ENCODE assay signal across 8 cellular contexts in the genomic region with DNA sequence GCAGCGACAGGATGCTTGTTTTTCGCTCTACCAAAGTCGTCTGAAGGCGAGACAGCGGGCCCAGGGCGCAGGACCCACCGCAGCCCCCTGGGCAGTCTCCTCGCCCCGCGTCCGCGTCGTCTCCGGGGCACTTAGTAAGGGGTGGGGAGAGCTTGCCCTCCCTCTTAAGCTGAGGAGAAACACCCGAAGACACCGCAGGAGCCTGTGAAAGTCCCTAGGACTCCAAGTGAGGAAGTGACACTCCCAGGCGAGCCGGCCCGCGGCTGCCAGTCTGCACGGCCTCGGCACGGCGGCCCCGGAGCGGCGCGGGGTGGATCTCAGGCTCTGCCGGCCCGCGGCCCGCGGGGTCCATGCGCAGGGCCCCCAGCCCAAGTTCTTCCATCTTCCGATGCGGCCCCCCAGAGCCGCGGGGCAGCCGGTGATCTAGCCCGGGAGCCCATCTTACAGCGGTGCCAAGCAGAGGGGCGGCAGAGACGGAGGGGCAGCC. TPM values are rescaled to one million over a fixed set of nuclear protein-coding genes. Genes with fewer than 3 reads are reported as not detected.
DNase-seq lines count a peak whose midpoint lies in the region; ATAC-seq, FAIRE-seq and TF ChIP-seq lines count a peak whose summit lies in the region.

No MANE protein-coding gene starts in this region.

- peak overlapping the region; percentile 67 for H3K9ac ChIP-seq in endothelial cell of umbilical vein (replicated peaks; ENCODE audit: extremely low read depth, insufficient read depth, low read length)

- H3K79me2 ChIP-seq in endothelial cell of umbilical vein (ENCODE audit: control insufficient read depth, insufficient read depth, low read length) = peaks cover 51% of the 10 kb centered on the region

- no peaks in the 10 kb centered on the region for H3K9me3 Mint-ChIP-seq in activated CD4-positive, alpha-beta memory T cell treated with anti-CD3 and anti-CD28 coated beads for 36 hours
- no peaks in the 10 kb centered on the region for H3K9me3 Mint-ChIP-seq in naive thymus-derived CD8-positive, alpha-beta T cell
- H3K9me3 Mint-ChIP-seq in stimulated activated naive CD8-positive, alpha-beta T cell treated with anti-CD3 and anti-CD28 coated beads, Interleukin-15, amount 100 ng/mL, for 72 hours = no peaks in the 10 kb centered on the region

- H4K20me1 ChIP-seq in endothelial cell of umbilical vein (replicated peaks; ENCODE audit: control insufficient read depth, extremely low read depth, insufficient read depth, low read length) = peaks cover 2% of the 10 kb centered on the region

- intact Hi-C loops in activated CD4-positive, alpha-beta memory T cell treated with anti-CD3 and anti-CD28 coated beads for 36 hours (cut with micrococcal nuclease) = loop anchor here (1.0 to 10.0 kb wide), 9 partner anchors 29 to 1050 kb away; partner anchors contain the start of genes ADPRH, COX17, GSK3B and LRRC58
- intact Hi-C loops in endothelial cell of umbilical vein (cut with micrococcal nuclease) = loop anchor here (1.0 to 5.0 kb wide), 6 partner anchors 11 to 412 kb away; partner anchors contain the start of gene B4GALT4

- DNase-seq in GM12891 (ENCODE audit: insufficient read length, low spot score) (peak; percentile 52), H7 (peak; percentile 73), M059J (ENCODE audit: low read depth) (peak; percentile 71), endothelial cell of umbilical vein (ENCODE audit: low read depth, low spot score) (no peak), NCI-H446 (lab: John Stamatoyannopoulos, UW) (no peak)
- DNase-seq in activated CD4-positive, alpha-beta memory T cell treated with anti-CD3 and anti-CD28 coated beads for 36 hours = peak; percentile 75
- DNase-seq in naive thymus-derived CD8-positive, alpha-beta T cell = peak; percentile 43 to 75 (median 64)
- peak; percentile 69 to 79 for DNase-seq in stimulated activated naive CD8-positive, alpha-beta T cell treated with anti-CD3 and anti-CD28 coated beads, Interleukin-15, amount 100 ng/mL, for 72 hours

- H3K4me3 ChIP-seq in H7 (ENCODE audit: insufficient read depth, low read depth, low read length) = peak overlapping the region; percentile 49
- H3K4me3 ChIP-seq in endothelial cell of umbilical vein (replicated peaks in 1 of 3; ENCODE audit: insufficient read depth in 1 of 3, low read depth in 1 of 3, low read length in 3 of 3) = peak overlapping the region; percentile 84 to 92 (median 86)

- H3K27ac ChIP-seq in endothelial cell of umbilical vein (ENCODE audit: insufficient read depth, low read depth, low read length) = peak overlapping the region; percentile 78

- H2AFZ ChIP-seq in endothelial cell of umbilical vein (ENCODE audit: low read depth, low read length) = peak overlapping the region; percentile 85

- H3K4me1 Mint-ChIP-seq in activated CD4-positive, alpha-beta memory T cell treated with anti-CD3 and anti-CD28 coated beads for 36 hours (ENCODE audit: low read depth) = peaks cover 44% of the 10 kb centered on the region
- peaks cover 23 to 62% (median 53%) of the 10 kb centered on the region in 4 donors for H3K4me1 Mint-ChIP-seq in naive thymus-derived CD8-positive, alpha-beta T cell
- H3K4me1 Mint-ChIP-seq in stimulated activated naive CD8-positive, alpha-beta T cell treated with anti-CD3 and anti-CD28 coated beads, Interleukin-15, amount 100 ng/mL, for 72 hours = peaks cover 60% of the 10 kb centered on the region

- peak overlapping the region; percentile 93 for H3K27ac Mint-ChIP-seq in activated CD4-positive, alpha-beta memory T cell treated with anti-CD3 and anti-CD28 coated beads for 36 hours
- peak overlapping the region; percentile 86 to 98 (median 98) for H3K27ac Mint-ChIP-seq in naive thymus-derived CD8-positive, alpha-beta T cell
- peak overlapping the region; percentile 96 to 97 for H3K27ac Mint-ChIP-seq in stimulated activated naive CD8-positive, alpha-beta T cell treated with anti-CD3 and anti-CD28 coated beads, Interleukin-15, amount 100 ng/mL, for 72 hours

- peak overlapping the region; percentile 83 for H3K4me3 Mint-ChIP-seq in activated CD4-positive, alpha-beta memory T cell treated with anti-CD3 and anti-CD28 coated beads for 36 hours
- peak overlapping the region; percentile 86 to 97 (median 92) for H3K4me3 Mint-ChIP-seq in naive thymus-derived CD8-positive, alpha-beta T cell
- H3K4me3 Mint-ChIP-seq in stimulated activated naive CD8-positive, alpha-beta T cell treated with anti-CD3 and anti-CD28 coated beads, Interleukin-15, amount 100 ng/mL, for 72 hours = peak overlapping the region; percentile 83 to 96

- peaks cover 3% of the 10 kb centered on the region for H3K36me3 Mint-ChIP-seq in activated CD4-positive, alpha-beta memory T cell treated with anti-CD3 and anti-CD28 coated beads for 36 hours
- peaks cover 0 to 2% (median 0%) of the 10 kb centered on the region in 3 donors for H3K36me3 Mint-ChIP-seq in naive thymus-derived CD8-positive, alpha-beta T cell

- H3K27me3 ChIP-seq in H7 (ENCODE audit: control insufficient read depth, insufficient read depth, low read length) (peaks cover 8% of the 10 kb centered on the region), endothelial cell of umbilical vein (ENCODE audit: control insufficient read depth in 2 of 2, insufficient read depth in 2 of 2, low read length in 2 of 2) (no peaks in the 10 kb centered on the region)

- no peak for TF ChIP-seq CTCF in endothelial cell of umbilical vein (IDR thresholded peaks at IDR 0.05; ENCODE audit: extremely low read depth in 1 of 2, insufficient read depth in 1 of 2, low read depth in 1 of 2, low read length in 2 of 2)

- no peak for TF ChIP-seq POLR2A in GM12891 (IDR thresholded peaks at IDR 0.05; ENCODE audit: low read depth, low read length)
- peak; percentile 77 for TF ChIP-seq POLR2A in endothelial cell of umbilical vein (IDR thresholded peaks at IDR 0.05; ENCODE audit: low read depth, low read length)

- H3K27me3 Mint-ChIP-seq in activated CD4-positive, alpha-beta memory T cell treated with anti-CD3 and anti-CD28 coated beads for 36 hours = no peaks in the 10 kb centered on the region
- H3K27me3 Mint-ChIP-seq in naive thymus-derived CD8-positive, alpha-beta T cell = no peaks in the 10 kb centered on the region
- peaks cover 7% of the 10 kb centered on the region for H3K27me3 Mint-ChIP-seq in stimulated activated naive CD8-positive, alpha-beta T cell treated with anti-CD3 and anti-CD28 coated beads, Interleukin-15, amount 100 ng/mL, for 72 hours

- ATAC-seq in naive thymus-derived CD8-positive, alpha-beta T cell = peak; percentile 54 to 56
- peak; percentile 74 for ATAC-seq in stimulated activated naive CD8-positive, alpha-beta T cell treated with anti-CD3 and anti-CD28 coated beads, Interleukin-15, amount 100 ng/mL, for 72 hours

- BruUV-seq in endothelial cell of umbilical vein (replicated peaks; lab: Mats Ljungman, UMichigan) = TSS peak; percentile 54

- CTCF ChIA-PET in activated CD4-positive, alpha-beta memory T cell treated with anti-CD3 and anti-CD28 coated beads for 36 hours (lab: Charles Lee) = interaction anchor here (0.6 to 7.0 kb wide), 8 partner anchors 10 to 757 kb away, joined by 3 to 29 read pairs (median 4); partner anchors contain the start of genes B4GALT4 and TIMMDC1
- CTCF ChIA-PET in endothelial cell of umbilical vein (lab: Charles Lee) = interaction anchor here (0.6 to 6.5 kb wide), 12 partner anchors 10 to 387 kb away, joined by 3 to 58 read pairs (median 5); partner anchors contain the start of gene B4GALT4

- no peaks in the 10 kb centered on the region for H3K36me3 ChIP-seq in H7 (replicated peaks; ENCODE audit: control insufficient read depth, insufficient read depth, low read length)
- H3K36me3 ChIP-seq in endothelial cell of umbilical vein (ENCODE audit: control insufficient read depth in 2 of 2, extremely low read depth in 1 of 2, insufficient read depth in 2 of 2, low read length in 2 of 2) = peaks cover 0 to 3% of the 10 kb centered on the region in 2 experiments

- peak overlapping the region; percentile 85 for H3K4me2 ChIP-seq in endothelial cell of umbilical vein (ENCODE audit: insufficient read depth, low read length)

- POLR2A ChIA-PET in activated CD4-positive, alpha-beta memory T cell treated with anti-CD3 and anti-CD28 coated beads for 36 hours (lab: Charles Lee) = interaction anchor here (0.8 to 3.4 kb wide), 13 partner anchors 16 to 1050 kb away, joined by 3 to 45 read pairs (median 5); partner anchors contain the start of genes B4GALT4, COX17, POGLUT1 and TMEM39A
- POLR2A ChIA-PET in endothelial cell of umbilical vein (lab: Charles Lee) = interaction anchor here (1.1 to 1.5 kb wide), 4 partner anchors 15 to 55 kb away, joined by 3 to 4 read pairs (median 4); partner anchors contain the start of gene B4GALT4
- POLR2A ChIA-PET in naive thymus-derived CD8-positive, alpha-beta T cell (lab: Charles Lee) = interaction anchor here (0.6 to 4.3 kb wide), 10 partner anchors 9 to 345 kb away, joined by 3 to 24 read pairs (median 4); partner anchors contain the start of genes B4GALT4, TIMMDC1 and TMEM39A

- FAIRE-seq in GM12891 (lab: Jason Lieb, UNC) (peak; percentile 45), endothelial cell of umbilical vein (lab: Jason Lieb, UNC) (no peak)

- no peaks in the 10 kb centered on the region for H3K9me3 ChIP-seq in endothelial cell of umbilical vein (replicated peaks; ENCODE audit: control insufficient read depth, insufficient read depth, low read length)

- peaks cover 32% of the 10 kb centered on the region for H3K4me1 ChIP-seq in endothelial cell of umbilical vein (ENCODE audit: control insufficient read depth, extremely low read depth, insufficient read depth, low read length)

- no peaks in the 10 kb centered on the region for H3K9me1 ChIP-seq in endothelial cell of umbilical vein (replicated peaks; ENCODE audit: control insufficient read depth, extremely low read depth, insufficient read depth, low read length)

- dilution Hi-C loops in endothelial cell of umbilical vein (cut with MboI; ENCODE audit: extremely low pct_ligation_motif_present, low sequenced_read_pairs) = no loop called here

RNA-seq across cellular contexts. Expression of gene ARHGAP31, which starts 0.3 kb away (rescaled TPM):
- polyA plus RNA-seq in GM12891 (2012; ENCODE audit: low read depth, missing spikeins) = 7.7 TPM
- 4.2 and 6.6 TPM in 2 replicates for total RNA-seq in H7 (2014; rRNA removed; shearing (Covaris generic))
- total RNA-seq in M059J (2014; rRNA removed; shearing (Covaris generic)) = 7.8 and 10.5 TPM in 2 replicates
- 10 to 100 TPM; 10.8 to 11.4 TPM for total RNA-seq in activated CD4-positive, alpha-beta memory T cell treated with anti-CD3 and anti-CD28 coated beads for 36 hours
- 64.8 and 65.8 TPM in 2 replicates for total RNA-seq in endothelial cell of umbilical vein
- 20.1 and 25.5 TPM in 2 replicates for polyA plus RNA-seq in endothelial cell of umbilical vein
- 22.9 and 25.4 TPM in 2 replicates for polyA plus RNA-seq in endothelial cell of umbilical vein (2011; cell fraction: cytosol; rRNA removed)
- 26.6 and 29.0 TPM in 2 replicates for polyA plus RNA-seq in endothelial cell of umbilical vein (2011; cell fraction: nucleus; rRNA removed)
- polyA plus RNA-seq in endothelial cell of umbilical vein (2012) = 17.0 and 24.7 TPM in 2 replicates
- 78.6 and 96.2 TPM in 2 replicates for polyA minus RNA-seq in endothelial cell of umbilical vein
- polyA minus RNA-seq in endothelial cell of umbilical vein (2011; cell fraction: cytosol; rRNA and poly(A)+ RNA removed) = not detected
- 39.7 and 43.3 TPM in 2 replicates for polyA minus RNA-seq in endothelial cell of umbilical vein (2011; cell fraction: nucleus; rRNA and poly(A)+ RNA removed)
- total RNA-seq in naive thymus-derived CD8-positive, alpha-beta T cell = 1 to 10 TPM; 1.1 to 1.8 TPM
- 1 to 10 TPM in 2 of 3 donors, under 1 TPM in 1; 0.32 to 2.3 (median 1.6) TPM for polyA plus RNA-seq in naive thymus-derived CD8-positive, alpha-beta T cell

RNA-seq across cellular contexts. Expression of gene B4GALT4, which starts 53.8 kb away (rescaled TPM):
- 11.3 TPM for polyA plus RNA-seq in GM12891 (2012; ENCODE audit: low read depth, missing spikeins)
- total RNA-seq in H7 (2014; rRNA removed; shearing (Covaris generic)) = 31.7 and 34.1 TPM in 2 replicates
- total RNA-seq in M059J (2014; rRNA removed; shearing (Covaris generic)) = 27.4 and 33.2 TPM in 2 replicates
- total RNA-seq in activated CD4-positive, alpha-beta memory T cell treated with anti-CD3 and anti-CD28 coated beads for 36 hours = 10 to 100 TPM; 13.5 to 14.2 TPM
- total RNA-seq in endothelial cell of umbilical vein = 7.0 and 7.1 TPM in 2 replicates
- polyA plus RNA-seq in endothelial cell of umbilical vein = 3.1 and 3.7 TPM in 2 replicates
- polyA plus RNA-seq in endothelial cell of umbilical vein (2011; cell fraction: cytosol; rRNA removed) = 2.8 and 3.5 TPM in 2 replicates
- 9.5 and 13.1 TPM in 2 replicates for polyA plus RNA-seq in endothelial cell of umbilical vein (2011; cell fraction: nucleus; rRNA removed)
- polyA plus RNA-seq in endothelial cell of umbilical vein (2012) = 4.7 and 5.0 TPM in 2 replicates
- 5.1 and 8.0 TPM in 2 replicates for polyA minus RNA-seq in endothelial cell of umbilical vein
- 1.8 TPM for polyA minus RNA-seq in endothelial cell of umbilical vein (2011; cell fraction: cytosol; rRNA and poly(A)+ RNA removed)
- 6.5 and 8.4 TPM in 2 replicates for polyA minus RNA-seq in endothelial cell of umbilical vein (2011; cell fraction: nucleus; rRNA and poly(A)+ RNA removed)
- total RNA-seq in naive thymus-derived CD8-positive, alpha-beta T cell = 10 to 100 TPM in 1 of 2 experiments, 1 to 10 TPM in 1; 9.2 to 13.2 TPM
- 1 to 10 TPM; 2.9 to 6.8 (median 5.9) TPM for polyA plus RNA-seq in naive thymus-derived CD8-positive, alpha-beta T cell

Comparison
In these comparisons a context has a peak if more than half of its experiments do, and no peak if none do; other contexts are left out.
1. DNase-seq: peak in GM12891 (single experiment), H7 (single experiment), M059J (single experiment), activated CD4-positive, alpha-beta memory T cell treated with anti-CD3 and anti-CD28 coated beads for 36 hours (single experiment), naive thymus-derived CD8-positive, alpha-beta T cell (10 of 10) and stimulated activated naive CD8-positive, alpha-beta T cell treated with anti-CD3 and anti-CD28 coated beads, Interleukin-15, amount 100 ng/mL, for 72 hours (2 of 2); none in endothelial cell of umbilical vein (single experiment) and NCI-H446 (0 of 2).
2. Peak in every context shown above with its lines, with median percentiles within 50 percentile points of each other: H3K27ac Mint-ChIP-seq and H3K4me3 Mint-ChIP-seq.